In the genomic region with DNA sequence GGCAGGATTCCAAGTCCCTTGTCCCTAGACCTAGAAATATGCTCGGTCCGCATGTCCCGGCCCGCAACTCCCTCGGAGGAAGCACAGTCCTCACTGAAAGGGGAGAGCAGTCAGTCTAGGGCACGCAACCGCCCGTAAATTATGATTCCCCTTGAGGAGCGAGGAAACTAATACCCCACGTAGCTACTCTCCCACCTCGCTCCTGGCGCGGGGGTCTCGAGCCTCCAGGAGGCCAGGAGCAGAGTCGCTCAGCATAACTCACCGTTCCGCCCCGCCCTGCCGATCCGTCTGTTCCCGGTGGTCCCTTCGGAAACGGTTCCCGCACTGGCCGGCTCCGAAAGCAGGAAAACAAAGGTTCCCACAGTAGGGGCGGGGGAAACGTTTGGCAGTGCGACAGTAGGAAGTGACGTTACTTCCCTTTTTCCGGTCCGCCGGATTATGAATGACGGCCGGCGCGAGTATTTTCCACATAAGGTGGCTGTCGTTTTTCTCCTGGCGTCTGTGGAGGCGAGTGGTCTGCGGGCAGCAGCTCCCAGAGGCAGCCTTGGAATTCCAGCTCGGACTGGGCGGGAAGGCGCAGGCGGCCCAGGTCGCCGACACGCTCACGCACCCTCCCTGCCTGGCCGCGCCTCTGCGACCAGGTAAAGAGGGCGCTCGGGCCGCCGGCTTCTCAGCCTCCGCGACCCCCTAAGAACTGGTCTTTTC, we compare ENCODE assay signal across 1 cellular context.
A peak's percentile ranks its signal among the peaks of the same experiment; 100 is the strongest.
TF ChIP-seq lines count a peak whose summit lies in the region.

TSS of gene GSTCD (plus strand) at position 409 of the 705 bp plus-strand sequence. CDS start 8,830 bp downstream, outside the sequence.
TSS of gene INTS12 (minus strand) at position 314 of the 705 bp plus-strand sequence. CDS start 8,684 bp downstream, outside the sequence.

TF ChIP-seq in HEK293T, 16 proteins besides CTCF, POLR2A, EP300 and RAD21 (continued from another document):
- TF ChIP-seq L3MBTL2 (conservative IDR thresholded peaks at IDR 0.05), result peak; percentile 39; the same call in 1 of the 2 replicates
